ENCODE assay signal across 8 cellular contexts in the genomic region with DNA sequence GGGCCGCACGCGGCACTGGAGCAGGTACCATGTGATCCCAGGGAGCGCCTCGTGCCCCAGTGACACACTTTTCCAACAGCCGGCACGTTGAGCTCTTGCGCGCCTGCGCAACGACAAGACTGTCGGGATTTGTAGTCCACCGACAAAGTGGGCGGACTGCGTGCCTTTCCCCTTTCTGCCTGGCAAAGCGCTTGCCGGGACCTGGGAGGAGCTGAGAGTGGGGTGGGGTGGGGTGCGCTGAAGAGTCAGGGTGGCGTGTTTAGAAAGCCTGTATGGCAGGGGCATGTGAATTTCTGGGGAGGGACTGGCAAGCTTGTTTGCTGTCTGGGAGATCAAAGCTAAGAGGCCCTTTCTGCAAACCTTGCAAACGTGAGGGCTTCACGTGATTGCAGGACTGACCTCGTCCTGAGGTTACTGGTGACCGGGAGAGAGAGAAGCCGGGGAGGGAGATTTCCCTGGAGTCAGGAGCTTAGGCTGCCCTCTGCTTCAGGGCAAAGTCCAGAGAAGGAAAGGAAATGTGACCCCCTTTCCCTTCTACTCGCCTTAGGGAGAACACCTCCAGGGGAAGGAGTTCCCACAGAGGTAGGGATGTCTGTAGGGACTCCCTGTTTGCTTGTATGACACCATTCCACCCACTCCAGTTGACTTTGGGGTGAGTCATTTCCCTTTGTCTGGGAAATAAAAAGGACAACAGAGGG. TPM values are rescaled to one million over a fixed set of nuclear protein-coding genes. Genes with fewer than 3 reads are reported as not detected.
DNase-seq lines count a peak whose midpoint lies in the region; ATAC-seq and TF ChIP-seq lines count a peak whose summit lies in the region.

No MANE protein-coding gene starts in this region.

- H3K27ac Mint-ChIP-seq in activated CD4-positive, alpha-beta T cell treated with anti-CD3 and anti-CD28 coated beads, Interleukin-2, amount 10 ng/mL, durations not matched to agents 7 days and 5 days, result peak overlapping the region; percentile 91

- H3K27ac ChIP-seq in colonic mucosa, result peak overlapping the region; percentile 94

- peaks cover 88% of the 10 kb centered on the region for H3K4me1 Mint-ChIP-seq in activated CD4-positive, alpha-beta T cell treated with anti-CD3 and anti-CD28 coated beads, Interleukin-2, amount 10 ng/mL, durations not matched to agents 7 days and 5 days

- H3K27me3 Mint-ChIP-seq in activated CD4-positive, alpha-beta T cell treated with anti-CD3 and anti-CD28 coated beads, Interleukin-2, amount 10 ng/mL, durations not matched to agents 7 days and 5 days, result no peaks in the 10 kb centered on the region

- POLR2A ChIA-PET in activated CD4-positive, alpha-beta T cell treated with anti-CD3 and anti-CD28 coated beads, Interleukin-2, amount 10 ng/mL, durations not matched to agents 7 days and 5 days (lab: Charles Lee), result interaction anchor here (0.6 to 0.8 kb wide), 2 partner anchors 12 to 173 kb away, joined by 3 to 4 read pairs; partner anchors contain the start of genes LRRC3C and ORMDL3

- CTCF ChIA-PET in activated CD4-positive, alpha-beta T cell treated with anti-CD3 and anti-CD28 coated beads, Interleukin-2, amount 10 ng/mL, durations not matched to agents 7 days and 5 days (lab: Charles Lee), result interaction anchor here (0.6 to 8.5 kb wide), 14 partner anchors 12 to 603 kb away, joined by 3 to 97 read pairs (median 4); partner anchors contain the start of genes CASC3, KRT24 and PSMD3

- peak overlapping the region; percentile 73 for H3K4me3 ChIP-seq in colonic mucosa

- ATAC-seq in HG03354 (IDR thresholded peaks at IDR 0.05; ENCODE audit: poor library complexity, severe bottlenecking, unreplicated experiment) (peak; percentile 25), GM21717 (IDR thresholded peaks at IDR 0.05; ENCODE audit: unreplicated experiment) (no peak)

- H3K27me3 ChIP-seq in colonic mucosa, result no peaks in the 10 kb centered on the region

- peak overlapping the region; percentile 95 to 100 for H3K9ac ChIP-seq in colonic mucosa (ENCODE audit: low read depth in 2 of 2, low read length in 2 of 2)

- H3K4me3 Mint-ChIP-seq in activated CD4-positive, alpha-beta T cell treated with anti-CD3 and anti-CD28 coated beads, Interleukin-2, amount 10 ng/mL, durations not matched to agents 7 days and 5 days, result peak overlapping the region; percentile 82

- no peaks in the 10 kb centered on the region for H3K9me3 Mint-ChIP-seq in activated CD4-positive, alpha-beta T cell treated with anti-CD3 and anti-CD28 coated beads, Interleukin-2, amount 10 ng/mL, durations not matched to agents 7 days and 5 days

- TF ChIP-seq CTCF in colonic mucosa (IDR thresholded peaks at IDR 0.05), result no peak

- H3K36me3 Mint-ChIP-seq in activated CD4-positive, alpha-beta T cell treated with anti-CD3 and anti-CD28 coated beads, Interleukin-2, amount 10 ng/mL, durations not matched to agents 7 days and 5 days (ENCODE audit: low read depth), result peaks cover 27% of the 10 kb centered on the region

- H3K9me3 ChIP-seq in colonic mucosa, result no peaks in the 10 kb centered on the region

- peaks cover 8% of the 10 kb centered on the region for H3K36me3 ChIP-seq in colonic mucosa

- DNase-seq in DMS79 (lab: John Stamatoyannopoulos, UW), result peak; percentile 93
- peak; percentile 95 for DNase-seq in NCI-H69 (lab: John Stamatoyannopoulos, UW)
- peak; percentile 93 for DNase-seq in activated CD4-positive, alpha-beta T cell treated with anti-CD3 and anti-CD28 coated beads, Interleukin-2, amount 10 ng/mL, durations not matched to agents 7 days and 5 days
- peak; percentile 98 for DNase-seq in colonic mucosa
- DNase-seq in kidney tubule cell (ENCODE audit: low spot score), result peak; percentile 99
- peak; percentile 95 for DNase-seq in stimulated activated CD4-positive, alpha-beta T cell treated with anti-CD3 and anti-CD28 coated beads, Interleukin-15, amount 100 ng/mL, for 24 hours

- intact Hi-C loops in colonic mucosa (cut with DNase I), result no loop called here

- H3K4me1 ChIP-seq in colonic mucosa, result peaks cover 54% of the 10 kb centered on the region

RNA-seq across cellular contexts. Expression of gene NR1D1, which starts 0.4 kb away (rescaled TPM):
- total RNA-seq in activated CD4-positive, alpha-beta T cell treated with anti-CD3 and anti-CD28 coated beads, Interleukin-2, amount 10 ng/mL, durations not matched to agents 7 days and 5 days, result 1 to 10 TPM; 5.5 to 5.8 TPM
- 10 to 100 TPM in 1 of 2 donors, 1 to 10 TPM in 1; 4.8 to 18.8 TPM for total RNA-seq in colonic mucosa

RNA-seq across cellular contexts. Expression of gene MSL1, which starts 21.0 kb away (rescaled TPM):
- total RNA-seq in activated CD4-positive, alpha-beta T cell treated with anti-CD3 and anti-CD28 coated beads, Interleukin-2, amount 10 ng/mL, durations not matched to agents 7 days and 5 days, result 10 to 100 TPM; 95.4 to 97.1 TPM
- total RNA-seq in colonic mucosa, result 10 to 100 TPM; 77.0 to 81.0 TPM

RNA-seq across cellular contexts. Expression of gene THRA, which starts 38.1 kb away (rescaled TPM):
- 1 to 10 TPM; 8.6 to 9.1 TPM for total RNA-seq in activated CD4-positive, alpha-beta T cell treated with anti-CD3 and anti-CD28 coated beads, Interleukin-2, amount 10 ng/mL, durations not matched to agents 7 days and 5 days
- 10 to 100 TPM; 40.3 to 44.5 TPM for total RNA-seq in colonic mucosa

RNA-seq across cellular contexts. Expression of gene CASC3, which starts 39.5 kb away (rescaled TPM):
- 10 to 100 TPM; 84.8 to 89.2 TPM for total RNA-seq in activated CD4-positive, alpha-beta T cell treated with anti-CD3 and anti-CD28 coated beads, Interleukin-2, amount 10 ng/mL, durations not matched to agents 7 days and 5 days
- total RNA-seq in colonic mucosa, result 10 to 100 TPM; 53.8 to 55.3 TPM

RNA-seq across cellular contexts. Expression of gene MED24, which starts 46.6 kb away (rescaled TPM):
- total RNA-seq in activated CD4-positive, alpha-beta T cell treated with anti-CD3 and anti-CD28 coated beads, Interleukin-2, amount 10 ng/mL, durations not matched to agents 7 days and 5 days, result 100 to 1,000 TPM in 1 of 2 experiments, 10 to 100 TPM in 1; 92.1 to 102 TPM
- 100 to 1,000 TPM in 1 of 2 donors, 10 to 100 TPM in 1; 80.1 to 111 TPM for total RNA-seq in colonic mucosa

Comparison
In these comparisons a context has a peak if more than half of its experiments do, and no peak if none do; other contexts are left out.
1. RNA of gene THRA, which starts 38.1 kb away (total RNA-seq): 40.3 to 44.5 TPM in colonic mucosa; 8.6 to 9.1 TPM in activated CD4-positive, alpha-beta T cell treated with anti-CD3 and anti-CD28 coated beads, Interleukin-2, amount 10 ng/mL, durations not matched to agents 7 days and 5 days; every median in the first group is over 4 times any median in the second.
2. Peak in every context shown above with its lines, with median percentiles within 50 percentile points of each other: DNase-seq.